In the genomic region with DNA sequence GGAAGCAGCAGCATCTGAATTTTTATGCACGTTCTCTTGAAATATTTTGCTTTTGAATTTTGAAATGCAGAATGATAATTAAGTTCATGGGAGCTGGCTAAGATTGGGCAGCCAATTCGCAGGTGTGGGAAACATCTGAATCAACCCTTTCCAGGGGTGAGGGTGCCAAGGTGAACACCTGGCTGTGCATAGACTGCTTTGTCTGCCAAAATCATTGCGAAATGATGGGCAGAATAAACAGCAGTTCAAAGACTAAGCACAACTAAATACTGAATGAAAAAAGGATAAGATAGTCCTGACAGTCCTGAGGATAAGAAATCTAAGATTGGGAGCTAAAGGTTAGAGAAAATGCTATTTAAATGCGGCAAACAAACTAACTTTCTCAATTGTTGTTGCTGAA, we compare ENCODE assay signal across 28 cellular contexts.
"Had no signal": no experiment of that assay in that cellular context is flagged by ENCODE, and none has a peak within 500 bp of the region (broad histone marks: within the 10 kb centered on the region; RNA-seq: fewer than 3 reads in every experiment).

No MANE protein-coding gene starts in this region.

- ATAC-seq: activated CD4-positive, alpha-beta T cell treated with anti-CD3 and anti-CD28 coated beads for 36 hours; activated naive CD4-positive, alpha-beta T cell treated with anti-CD3 and anti-CD28 coated beads, Interleukin-2, amount 50 U/mL, for 72 hours; activated T-cell treated with anti-CD3 and anti-CD28 coated beads, Interleukin-2, amount 50 U/mL, for 72 hours; effector memory CD8-positive, alpha-beta T cell; gastrocnemius medialis; heart left ventricle had no signal

- H3K27ac ChIP-seq: ascending aorta, epithelial cell of prostate, esophagus squamous epithelium, gastrocnemius medialis, heart left ventricle had no signal

- H3K27ac Mint-ChIP-seq: activated CD4-positive, alpha-beta memory T cell treated with anti-CD3 and anti-CD28 coated beads for 36 hours; activated CD4-positive, alpha-beta T cell treated with anti-CD3 and anti-CD28 coated beads for 36 hours; activated CD4-positive, alpha-beta T cell treated with anti-CD3 and anti-CD28 coated beads, Interleukin-2, amount 10 ng/mL, durations not matched to agents 24 days and 14 days; activated naive CD4-positive, alpha-beta T cell treated with anti-CD3 and anti-CD28 coated beads, Interleukin-2, amount 10 ng/mL, durations not matched to agents 7 days and 5 days; activated naive CD4-positive, alpha-beta T cell treated with anti-CD3 and anti-CD28 coated beads, Interleukin-2, amount 50 U/mL, for 72 hours; activated naive CD8-positive, alpha-beta T cell treated with anti-CD3 and anti-CD28 coated beads, Interleukin-2, amount 10 ng/mL, durations not matched to agents 7 days and 5 days; activated T-cell treated with anti-CD3 and anti-CD28 coated beads, Interleukin-2, amount 50 U/mL, for 24 hours; activated T-cell treated with anti-CD3 and anti-CD28 coated beads, Interleukin-2, amount 50 U/mL, for 72 hours; brain; effector memory CD8-positive, alpha-beta T cell had no signal

- H3K4me1 ChIP-seq: ascending aorta, esophagus squamous epithelium, gastrocnemius medialis, heart left ventricle had no signal

- H3K4me3 Mint-ChIP-seq: activated CD4-positive, alpha-beta memory T cell treated with anti-CD3 and anti-CD28 coated beads for 36 hours; activated CD4-positive, alpha-beta T cell treated with anti-CD3 and anti-CD28 coated beads for 36 hours; activated CD4-positive, alpha-beta T cell treated with anti-CD3 and anti-CD28 coated beads, Interleukin-2, amount 10 ng/mL, durations not matched to agents 24 days and 14 days; activated naive CD4-positive, alpha-beta T cell treated with anti-CD3 and anti-CD28 coated beads, Interleukin-2, amount 10 ng/mL, durations not matched to agents 7 days and 5 days; activated naive CD8-positive, alpha-beta T cell treated with anti-CD3 and anti-CD28 coated beads, Interleukin-2, amount 10 ng/mL, durations not matched to agents 7 days and 5 days; activated T-cell treated with anti-CD3 and anti-CD28 coated beads, Interleukin-2, amount 50 U/mL, for 24 hours; activated T-cell treated with anti-CD3 and anti-CD28 coated beads, Interleukin-2, amount 50 U/mL, for 72 hours; brain; effector memory CD8-positive, alpha-beta T cell had no signal

- H3K4me3 ChIP-seq: ascending aorta, esophagus squamous epithelium, gastrocnemius medialis, heart left ventricle had no signal

- H3K36me3 Mint-ChIP-seq: activated CD4-positive, alpha-beta memory T cell treated with anti-CD3 and anti-CD28 coated beads for 36 hours; activated naive CD4-positive, alpha-beta T cell treated with anti-CD3 and anti-CD28 coated beads, Interleukin-2, amount 10 ng/mL, durations not matched to agents 7 days and 5 days; activated naive CD4-positive, alpha-beta T cell treated with anti-CD3 and anti-CD28 coated beads, Interleukin-2, amount 50 U/mL, for 72 hours; activated naive CD8-positive, alpha-beta T cell treated with anti-CD3 and anti-CD28 coated beads, Interleukin-2, amount 10 ng/mL, durations not matched to agents 7 days and 5 days; brain had no signal

- H3K27me3 Mint-ChIP-seq: activated CD4-positive, alpha-beta memory T cell treated with anti-CD3 and anti-CD28 coated beads for 36 hours; activated CD4-positive, alpha-beta T cell treated with anti-CD3 and anti-CD28 coated beads for 36 hours; activated CD4-positive, alpha-beta T cell treated with anti-CD3 and anti-CD28 coated beads, Interleukin-2, amount 10 ng/mL, durations not matched to agents 24 days and 14 days; activated naive CD4-positive, alpha-beta T cell treated with anti-CD3 and anti-CD28 coated beads, Interleukin-2, amount 10 ng/mL, durations not matched to agents 7 days and 5 days; activated naive CD8-positive, alpha-beta T cell treated with anti-CD3 and anti-CD28 coated beads, Interleukin-2, amount 10 ng/mL, durations not matched to agents 7 days and 5 days; activated T-cell treated with anti-CD3 and anti-CD28 coated beads, Interleukin-2, amount 50 U/mL, for 24 hours; brain; effector memory CD8-positive, alpha-beta T cell had no signal

- FAIRE-seq: colon had no signal

- H3K9me3 ChIP-seq: ascending aorta, gastrocnemius medialis had no signal

- H3K36me3 ChIP-seq: ascending aorta, esophagus squamous epithelium, gastrocnemius medialis, heart left ventricle had no signal

- H3K4me1 Mint-ChIP-seq: activated CD4-positive, alpha-beta T cell treated with anti-CD3 and anti-CD28 coated beads for 36 hours; activated CD4-positive, alpha-beta T cell treated with anti-CD3 and anti-CD28 coated beads, Interleukin-2, amount 10 ng/mL, durations not matched to agents 24 days and 14 days; activated naive CD4-positive, alpha-beta T cell treated with anti-CD3 and anti-CD28 coated beads, Interleukin-2, amount 10 ng/mL, durations not matched to agents 7 days and 5 days; activated naive CD8-positive, alpha-beta T cell treated with anti-CD3 and anti-CD28 coated beads, Interleukin-2, amount 10 ng/mL, durations not matched to agents 7 days and 5 days; brain had no signal

- H3K27me3 ChIP-seq: ascending aorta, esophagus squamous epithelium, gastrocnemius medialis, heart left ventricle had no signal

- DNase-seq: activated CD4-positive, alpha-beta memory T cell treated with anti-CD3 and anti-CD28 coated beads for 36 hours; activated CD4-positive, alpha-beta T cell treated with anti-CD3 and anti-CD28 coated beads for 36 hours; activated CD4-positive, alpha-beta T cell treated with anti-CD3 and anti-CD28 coated beads, Interleukin-2, amount 10 ng/mL, durations not matched to agents 24 days and 14 days; activated CD4-positive, CD25-positive, alpha-beta regulatory T cell; activated CD4-positive, CD25-positive, alpha-beta regulatory T cell treated with anti-CD3 and anti-CD28 coated beads, Interleukin-2, amount 50 U/mL, for 72 hours; activated CD8-positive, alpha-beta memory T cell treated with anti-CD3 and anti-CD28 coated beads, Interleukin-2, amount 50 U/mL, for 48 hours; activated gamma-delta T cell; activated naive CD4-positive, alpha-beta T cell; activated naive CD4-positive, alpha-beta T cell treated with anti-CD3 and anti-CD28 coated beads, Interleukin-2, amount 10 ng/mL, durations not matched to agents 7 days and 5 days; activated naive CD8-positive, alpha-beta T cell treated with anti-CD3 and anti-CD28 coated beads, Interleukin-2, amount 10 ng/mL, durations not matched to agents 7 days and 5 days; activated T-cell treated with anti-CD3 and anti-CD28 coated beads for 4 hours; activated T-cell treated with anti-CD3 and anti-CD28 coated beads, Interleukin-2, amount 50 U/mL, for 24 hours; activated T-cell treated with anti-CD3 and anti-CD28 coated beads, Interleukin-2, amount 50 U/mL, for 72 hours; caudate nucleus; cortex of kidney; dermis blood vessel endothelial cell; effector CD4-positive, alpha-beta T cell; effector memory CD8-positive, alpha-beta T cell; esophagus squamous epithelium; gastrocnemius medialis; glutamatergic neuron; heart left ventricle; T-helper 2 cell had no signal
